Comparison of ENCODE assay signal across 1 cellular context in genomic region chr17:58665946-58666857, GRCh38.
A peak's percentile ranks its signal among the peaks of the same experiment; 100 is the strongest.
TF ChIP-seq lines count a peak whose summit lies in the region.

No MANE protein-coding gene starts in this region.

TF ChIP-seq in K562, 482 proteins besides CTCF, POLR2A, EP300 and RAD21 (continued from another document and continues in another):
- TF ChIP-seq UBTF (IDR thresholded peaks at IDR 0.05; ENCODE audit: borderline replicate concordance in 1 of 2, low read depth in 2 of 2, low read length in 2 of 2) (no peak), FOXJ3 (CRISPR knock-in tag; IDR thresholded peaks at IDR 0.05) (no peak), BHLHE40 (IDR thresholded peaks at IDR 0.05; ENCODE audit: low read length) (no peak), BACH1 (tag; IDR thresholded peaks at IDR 0.05) (no peak), ZBTB9 (CRISPR knock-in tag; IDR thresholded peaks at IDR 0.05) (no peak), KDM4B (IDR thresholded peaks at IDR 0.05; ENCODE audit: borderline replicate concordance in 2 of 2, low read depth in 1 of 2) (peak in 1 of 2 experiments; percentile 94; a peak in 2 of 4 replicates), SMARCC2 (IDR thresholded peaks at IDR 0.05; ENCODE audit: low read depth) (no peak), NR3C1 (CRISPR knock-in tag; IDR thresholded peaks at IDR 0.05) (no peak), ZFP30 (CRISPR knock-in tag; IDR thresholded peaks at IDR 0.05; ENCODE audit: borderline replicate concordance) (no peak), EZH2 (IDR thresholded peaks at IDR 0.05; ENCODE audit: borderline replicate concordance, low read depth, low read length) (no peak), ZNF12 (CRISPR knock-in tag; IDR thresholded peaks at IDR 0.05) (no peak), HDGF (IDR thresholded peaks at IDR 0.05) (no peak), ZNF830 (CRISPR knock-in tag; IDR thresholded peaks at IDR 0.05) (no peak), SMARCB1 (IDR thresholded peaks at IDR 0.05; ENCODE audit: insufficient read length, low read depth) (no peak), ZC3H8 (IDR thresholded peaks at IDR 0.05) (peak; percentile 97), ZNF146 (CRISPR knock-in tag; IDR thresholded peaks at IDR 0.05; ENCODE audit: unreplicated experiment) (no peak), TEAD2 (tag; IDR thresholded peaks at IDR 0.05) (no peak), CREB5 (CRISPR knock-in tag; IDR thresholded peaks at IDR 0.05) (no peak), GATAD2A (IDR thresholded peaks at IDR 0.05) (no peak), CGGBP1 (CRISPR knock-in tag; IDR thresholded peaks at IDR 0.05) (peak; percentile 83), SRSF1 (IDR thresholded peaks at IDR 0.05; ENCODE audit: low read depth, low read length) (no peak), LEF1 (IDR thresholded peaks at IDR 0.05) (no peak), RNF2 (IDR thresholded peaks at IDR 0.05) (peak; percentile 68), KLF1 (tag; IDR thresholded peaks at IDR 0.05) (no peak), TFAM (CRISPR knock-in tag; conservative IDR thresholded peaks at IDR 0.05) (no peak), BRF1 (IDR thresholded peaks at IDR 0.05; ENCODE audit: borderline replicate concordance, extremely low read depth, insufficient read length) (no peak), ZNF318 (IDR thresholded peaks at IDR 0.05; ENCODE audit: borderline replicate concordance in 1 of 2, low read depth in 1 of 2) (peak in 1 of 2 experiments; percentile 68; a peak in 2 of 4 replicates), ASH1L (IDR thresholded peaks at IDR 0.05; ENCODE audit: borderline replicate concordance, low read depth, partially characterized antibody) (no peak), SFPQ (IDR thresholded peaks at IDR 0.05; ENCODE audit: low read depth, low read length) (no peak), MITF (IDR thresholded peaks at IDR 0.05) (no peak), SAFB2 (IDR thresholded peaks at IDR 0.05; ENCODE audit: borderline replicate concordance, low read depth, low read length, severe bottlenecking) (no peak), ZZZ3 (IDR thresholded peaks at IDR 0.05) (no peak), E2F6 (IDR thresholded peaks at IDR 0.05; ENCODE audit: borderline replicate concordance in 1 of 2, extremely low read depth in 1 of 2, insufficient read depth in 1 of 2, insufficient read length in 1 of 2, low read depth in 1 of 2, low read length in 1 of 2, poor library complexity in 1 of 2, severe bottlenecking in 1 of 2) (no peak), SUPT5H (IDR thresholded peaks at IDR 0.05) (peak; percentile 87), CBX1 (IDR thresholded peaks at IDR 0.05; ENCODE audit: low read depth) (peak; percentile 98), CTBP1 (IDR thresholded peaks at IDR 0.05; ENCODE audit: borderline replicate concordance) (no peak), MAFK (IDR thresholded peaks at IDR 0.05; ENCODE audit: low read length) (no peak), KLF13 (tag; IDR thresholded peaks at IDR 0.05; ENCODE audit: borderline replicate concordance, low read depth) (no peak), PRMT5 (CRISPR knock-in tag; IDR thresholded peaks at IDR 0.05) (no peak), HDAC8 (tag; IDR thresholded peaks at IDR 0.05) (no peak), ZFPM2 (CRISPR knock-in tag; IDR thresholded peaks at IDR 0.05) (no peak), SAP30 (IDR thresholded peaks at IDR 0.05; ENCODE audit: borderline replicate concordance, insufficient read depth, low read depth, low read length, poor library complexity, severe bottlenecking) (no peak), E2F4 (CRISPR knock-in tag; IDR thresholded peaks at IDR 0.05; ENCODE audit: low read depth) (no peak), DMBX1 (CRISPR knock-in tag; IDR thresholded peaks at IDR 0.05; ENCODE audit: borderline replicate concordance) (no peak)
